Comparison of ENCODE assay signal across 1 cellular context in genomic region chr18:3234457-3234856, GRCh38.
TF ChIP-seq lines count a peak whose summit lies in the region.

No MANE protein-coding gene starts in this region.

TF ChIP-seq in HEK293, 187 proteins besides CTCF, POLR2A, EP300 and RAD21 (continued from another document):
- TF ChIP-seq ZNF280D (tag by site-specific recombination; IDR thresholded peaks at IDR 0.05) (no peak), ZNF174 (tag by site-specific recombination; IDR thresholded peaks at IDR 0.05) (no peak), ZNF433 (tag by site-specific recombination; IDR thresholded peaks at IDR 0.05; ENCODE audit: low read depth) (no peak), BCL11B (tag by site-specific recombination; IDR thresholded peaks at IDR 0.05; ENCODE audit: low read depth) (no peak)
